ENCODE assay signal across 8 cellular contexts in genomic region chr4:87390055-87390454, GRCh38. TPM values are rescaled to one million over a fixed set of nuclear protein-coding genes. Genes with fewer than 3 reads are reported as not detected.
DNase-seq lines count a peak whose midpoint lies in the region; ATAC-seq and TF ChIP-seq lines count a peak whose summit lies in the region.
"Not testable (repeated sequence)": the region's sequence is repeated elsewhere in the genome, so short reads cannot be mapped to it uniquely, and the experiment has no call there.

No MANE protein-coding gene starts in this region.

- in situ Hi-C loops in brain microvascular endothelial cell (cut with HindIII; ENCODE audit: low pct_ligation_motif_present, low sequenced_read_pairs): not testable (repeated sequence)

- POLR2A ChIA-PET in A673 (lab: Charles Lee; ENCODE audit: low non-redundant PET): not testable (repeated sequence)
- POLR2A ChIA-PET in activated B cell treated with CpG ODN at 0.5 μM for 24 hours (lab: Charles Lee): interaction anchor here (0.6 to 8.4 kb wide), 6 partner anchors 9 to 894 kb away, joined by 3 to 133 read pairs (median 6); partner anchors contain the start of genes AFF1, NUDT9 and PPM1K

- not testable (repeated sequence) for H2AFZ ChIP-seq in GM23338

- H3K27me3 Mint-ChIP-seq in GM23338 (ENCODE audit: insufficient read depth, low read depth, poor library complexity); activated B cell treated with CpG ODN at 0.5 μM for 24 hours; glutamatergic neuron (ENCODE audit: unreplicated experiment): not testable (repeated sequence)

- not testable (repeated sequence) for TF ChIP-seq CTCF in A673 (conservative IDR thresholded peaks at IDR 0.05; ENCODE audit: low read depth, low read length); GM23338 (conservative IDR thresholded peaks at IDR 0.05; ENCODE audit: low read depth in 2 of 2); activated B cell treated with CpG ODN at 0.5 μM for 24 hours (IDR thresholded peaks at IDR 0.05); brain microvascular endothelial cell (IDR thresholded peaks at IDR 0.05; ENCODE audit: low read depth, low read length, missing control alignments); glutamatergic neuron (IDR thresholded peaks at IDR 0.05; ENCODE audit: partially characterized antibody, unreplicated experiment); mucosa of descending colon (IDR thresholded peaks at IDR 0.05)

- not testable (repeated sequence) for H3K27ac Mint-ChIP-seq in GM23338
- H3K27ac Mint-ChIP-seq in activated B cell treated with CpG ODN at 0.5 μM for 24 hours: peak overlapping the region; percentile 96
- H3K27ac Mint-ChIP-seq in glutamatergic neuron (ENCODE audit: unreplicated experiment): peak overlapping the region; percentile 96

- intact Hi-C loops in A673 (cut with micrococcal nuclease; ENCODE audit: unreplicated experiment); mucosa of descending colon (cut with DNase I, micrococcal nuclease): not testable (repeated sequence)
- intact Hi-C loops in activated B cell treated with CpG ODN at 0.5 μM for 24 hours (cut with micrococcal nuclease): loop anchor here (2.0 to 10.0 kb wide), 6 partner anchors 17 to 1205 kb away; partner anchors contain the start of genes AFF1, HERC3, HERC5 and KLHL8

- H3K36me3 Mint-ChIP-seq in GM23338 (ENCODE audit: low read depth) (peaks cover 15% of the 10 kb centered on the region), activated B cell treated with CpG ODN at 0.5 μM for 24 hours (ENCODE audit: low read depth) (peaks cover 13% of the 10 kb centered on the region)
- H3K36me3 Mint-ChIP-seq in glutamatergic neuron (ENCODE audit: unreplicated experiment): not testable (repeated sequence)

- CTCF ChIA-PET in A673 (lab: Charles Lee): not testable (repeated sequence)
- CTCF ChIA-PET in activated B cell treated with CpG ODN at 0.5 μM for 24 hours (lab: Charles Lee): interaction anchor here (0.8 kb wide), 1 partner anchor 14 kb away, joined by 3 read pairs; no protein-coding TSS in a partner anchor

- ATAC-seq in GM23338; activated B cell treated with CpG ODN at 0.5 μM for 24 hours (ENCODE audit: low read depth): not testable (repeated sequence)
- ATAC-seq in mucosa of descending colon: peak; percentile 7

- H3K4me2 ChIP-seq in GM23338: peak overlapping the region; percentile 84

- H3K4me3 ChIP-seq in A673 (ENCODE audit: low read depth, low read length, poor library complexity, severe bottlenecking) (peak overlapping the region; percentile 58), GM23338 (peak overlapping the region; percentile 63), brain microvascular endothelial cell (ENCODE audit: low read depth, low read length) (peak overlapping the region; percentile 62), mucosa of descending colon (peak overlapping the region; percentile 58), skeletal muscle tissue (ENCODE audit: low read length in 3 of 3) (peak overlapping the region; percentile 77 to 94 (median 81))

- H3K36me3 ChIP-seq in A673 (ENCODE audit: insufficient read depth, low read length, poor library complexity, severe bottlenecking); GM23338 (ENCODE audit: insufficient read depth); brain microvascular endothelial cell (replicated peaks); mucosa of descending colon (ENCODE audit: low read depth); skeletal muscle tissue (ENCODE audit: control insufficient read depth in 3 of 3, insufficient read depth in 3 of 3, low read length in 3 of 3): not testable (repeated sequence)

- H3K79me2 ChIP-seq in GM23338 (replicated peaks; ENCODE audit: insufficient read depth): peaks cover 20% of the 10 kb centered on the region; the same call in 1 of the 2 replicates

- not testable (repeated sequence) for H3K4me1 ChIP-seq in A673 (ENCODE audit: insufficient read depth, low read length, poor library complexity, severe bottlenecking); GM23338 (ENCODE audit: insufficient read depth); mucosa of descending colon (ENCODE audit: low read depth); skeletal muscle tissue (ENCODE audit: control insufficient read depth in 3 of 3, insufficient read depth in 3 of 3, low read length in 3 of 3)

- not testable (repeated sequence) for H3F3A ChIP-seq in GM23338 (replicated peaks; ENCODE audit: low read depth)

- not testable (repeated sequence) for H3K27me3 ChIP-seq in A673 (replicated peaks; ENCODE audit: insufficient read depth, low read depth, low read length, poor library complexity); GM23338 (ENCODE audit: insufficient read depth); brain microvascular endothelial cell (replicated peaks); skeletal muscle tissue (ENCODE audit: control insufficient read depth in 3 of 3, insufficient read depth in 3 of 3, low read length in 3 of 3)

- not testable (repeated sequence) for H3K27ac ChIP-seq in A673 (ENCODE audit: low read depth, low read length, poor library complexity, severe bottlenecking); GM23338 (ENCODE audit: low read depth); brain microvascular endothelial cell; skeletal muscle tissue (ENCODE audit: low read depth, low read length)

- not testable (repeated sequence) for H3K4me1 Mint-ChIP-seq in GM23338; glutamatergic neuron (ENCODE audit: low read depth, unreplicated experiment)
- peaks cover 52% of the 10 kb centered on the region for H3K4me1 Mint-ChIP-seq in activated B cell treated with CpG ODN at 0.5 μM for 24 hours

- not testable (repeated sequence) for H3K9ac ChIP-seq in skeletal muscle tissue (ENCODE audit: low read depth in 1 of 3, low read length in 3 of 3)

- not testable (repeated sequence) for H3K9me2 ChIP-seq in GM23338 (ENCODE audit: insufficient read depth)

- not testable (repeated sequence) for BruUV-seq in A673 (replicated peaks; lab: Mats Ljungman, UMichigan)

- H4K20me1 ChIP-seq in GM23338 (replicated peaks; ENCODE audit: insufficient read depth): not testable (repeated sequence)

- DNase-seq in A673 (ENCODE audit: low spot score); GM23338 (ENCODE audit: low spot score); activated B cell treated with CpG ODN at 0.5 μM for 24 hours; brain microvascular endothelial cell; glutamatergic neuron: not testable (repeated sequence)
- DNase-seq in NCI-H748 (lab: John Stamatoyannopoulos, UW; ENCODE audit: unreplicated experiment) (peak; percentile 23), mucosa of descending colon (peak; percentile 57 to 64 (median 62))

- H3K4me3 Mint-ChIP-seq in GM23338 (peak overlapping the region; percentile 84), activated B cell treated with CpG ODN at 0.5 μM for 24 hours (peak overlapping the region; percentile 97), glutamatergic neuron (ENCODE audit: unreplicated experiment) (peak overlapping the region; percentile 96)

- H3K9me3 ChIP-seq in A673 (ENCODE audit: low read depth, low read length, poor library complexity, severe bottlenecking); mucosa of descending colon; skeletal muscle tissue (ENCODE audit: control insufficient read depth in 3 of 3, low read length in 3 of 3): not testable (repeated sequence)

- not testable (repeated sequence) for H3K9me3 Mint-ChIP-seq in GM23338; activated B cell treated with CpG ODN at 0.5 μM for 24 hours; glutamatergic neuron (ENCODE audit: unreplicated experiment)

RNA-seq across cellular contexts. Expression of gene HSD17B11, which starts 0.9 kb away (rescaled TPM):
- total RNA-seq in A673 (2021) (5.5 and 6.7 TPM in 2 replicates), activated B cell treated with CpG ODN at 0.5 μM for 24 hours (26.2 and 28.4 TPM in 2 replicates), glutamatergic neuron (ENCODE audit: unreplicated experiment) (16.2 TPM), mucosa of descending colon (100 to 1,000 TPM; 142 to 252 (median 250) TPM), skeletal muscle tissue (28.2 TPM)
- total RNA-seq in GM23338 (2014; rRNA removed; shearing (Covaris generic)): 14.8 and 19.9 TPM in 2 replicates
- 9.7 and 9.8 TPM in 2 replicates for polyA plus RNA-seq in GM23338 (2016; fragmentation: Nextera tagmentation; extraction: Ambion mirVana)

RNA-seq across cellular contexts. Expression of gene NUDT9, which starts 32.3 kb away (rescaled TPM):
- total RNA-seq in A673 (2021) (8.8 and 11.3 TPM in 2 replicates), activated B cell treated with CpG ODN at 0.5 μM for 24 hours (18.5 and 21.1 TPM in 2 replicates), glutamatergic neuron (ENCODE audit: unreplicated experiment) (11.9 TPM), mucosa of descending colon (10 to 100 TPM; 32.5 to 35.8 (median 32.8) TPM), skeletal muscle tissue (15.7 TPM)
- total RNA-seq in GM23338 (2014; rRNA removed; shearing (Covaris generic)): 13.6 and 22.9 TPM in 2 replicates
- polyA plus RNA-seq in GM23338 (2016; fragmentation: Nextera tagmentation; extraction: Ambion mirVana): 35.2 and 43.4 TPM in 2 replicates
